Comparison of ENCODE assay signal across 18 cellular contexts in genomic region chr3:99833833-99834583, GRCh38.
"Had no signal": no experiment of that assay in that cellular context is flagged by ENCODE, and none has a peak within 500 bp of the region (broad histone marks: within the 10 kb centered on the region; RNA-seq: fewer than 3 reads in every experiment).

No MANE protein-coding gene starts in this region.

- H3K9me3 ChIP-seq: left lung, tibial nerve had no signal

- H3K9me3 Mint-ChIP-seq: activated naive CD4-positive, alpha-beta T cell treated with anti-CD3 and anti-CD28 coated beads for 36 hours; activated T-helper 1 cell treated with anti-CD3 and anti-CD28 coated beads, Interleukin-12 subunit alpha, Interleukin-12 subunit beta, Interleukin-2, Interleukin-4 antibody, amounts not matched to agents 30 ng/mL and 10 ng/mL and 1 ng/mL, durations not matched to agents 14 hours and 24 hours and 36 hours; dendritic cell treated with granulocyte-macrophage colony-stimulating factor and Interleukin-4, amounts not matched to agents 40 ng/mL and 50 ng/mL, for 4 days; effector memory CD8-positive, alpha-beta T cell; memory B cell; nephron; T-helper 2 cell treated with Interferon-gamma antibody and Interleukin-4, amounts not matched to agents 5 μg/mL and 100 μg/mL, for 36 hours had no signal

- H3K4me3 Mint-ChIP-seq: activated naive CD4-positive, alpha-beta T cell treated with anti-CD3 and anti-CD28 coated beads for 36 hours; activated T-helper 1 cell treated with anti-CD3 and anti-CD28 coated beads, Interleukin-12 subunit alpha, Interleukin-12 subunit beta, Interleukin-2, Interleukin-4 antibody, amounts not matched to agents 30 ng/mL and 10 ng/mL and 1 ng/mL, durations not matched to agents 14 hours and 24 hours and 36 hours; dendritic cell treated with granulocyte-macrophage colony-stimulating factor and Interleukin-4, amounts not matched to agents 40 ng/mL and 50 ng/mL, for 4 days; effector memory CD8-positive, alpha-beta T cell; memory B cell; nephron; T-helper 2 cell treated with Interferon-gamma antibody and Interleukin-4, amounts not matched to agents 5 μg/mL and 100 μg/mL, for 36 hours had no signal

- H3K27me3 Mint-ChIP-seq: dendritic cell treated with granulocyte-macrophage colony-stimulating factor and Interleukin-4, amounts not matched to agents 40 ng/mL and 50 ng/mL, for 4 days; effector memory CD8-positive, alpha-beta T cell; memory B cell had no signal

- H3K27ac Mint-ChIP-seq: activated naive CD4-positive, alpha-beta T cell treated with anti-CD3 and anti-CD28 coated beads for 36 hours; activated T-helper 1 cell treated with anti-CD3 and anti-CD28 coated beads, Interleukin-12 subunit alpha, Interleukin-12 subunit beta, Interleukin-2, Interleukin-4 antibody, amounts not matched to agents 30 ng/mL and 10 ng/mL and 1 ng/mL, durations not matched to agents 14 hours and 24 hours and 36 hours; dendritic cell treated with granulocyte-macrophage colony-stimulating factor and Interleukin-4, amounts not matched to agents 40 ng/mL and 50 ng/mL, for 4 days; effector memory CD8-positive, alpha-beta T cell; memory B cell; T-helper 2 cell treated with Interferon-gamma antibody and Interleukin-4, amounts not matched to agents 5 μg/mL and 100 μg/mL, for 36 hours had no signal

- H3K4me1 Mint-ChIP-seq: memory B cell had no signal

- H3K27me3 ChIP-seq: left lung, SJCRH30, tibial nerve had no signal

- H3K36me3 ChIP-seq: left lung, SJCRH30, tibial nerve had no signal

- H3K4me3 ChIP-seq: left lung, SJCRH30, tibial nerve had no signal

- DNase-seq: activated CD4-positive, alpha-beta T cell treated with anti-CD3 and anti-CD28 coated beads, Interleukin-2, amount 50 U/mL, for 4 hours; activated naive CD4-positive, alpha-beta T cell treated with anti-CD3 and anti-CD28 coated beads for 36 hours; amygdala; cerebellar nuclear complex; effector memory CD8-positive, alpha-beta T cell; foreskin fibroblast; left lung; retina; SJCRH30; stimulated activated CD4-positive, alpha-beta T cell treated with anti-CD3 and anti-CD28 coated beads, Interleukin-4, amount 100 ng/mL, for 4 hours; SW 1271 had no signal

- H3K27ac ChIP-seq: left lung, SJCRH30, tibial nerve had no signal

- ATAC-seq: effector memory CD8-positive, alpha-beta T cell; esophagus mucosa had no signal

- H3K36me3 Mint-ChIP-seq: memory B cell had no signal
